Comparison of ENCODE assay signal across 1 cellular context in genomic region chr16:70701998-70702397, GRCh38.
TF ChIP-seq lines count a peak whose summit lies in the region.

No MANE protein-coding gene starts in this region.

TF ChIP-seq in IMR-90, 13 proteins besides CTCF, POLR2A, EP300 and RAD21 (continued from another document):
- TF ChIP-seq ELK1 (IDR thresholded peaks at IDR 0.05; ENCODE audit: borderline replicate concordance, low read depth, low read length) (no peak), MXI1 (IDR thresholded peaks at IDR 0.05; ENCODE audit: borderline replicate concordance, low read depth, low read length) (no peak), NFE2L2 (IDR thresholded peaks at IDR 0.05; ENCODE audit: low read depth, low read length) (no peak), CEBPB (IDR thresholded peaks at IDR 0.05; ENCODE audit: low read depth, low read length) (no peak), CHD1 (IDR thresholded peaks at IDR 0.05; ENCODE audit: low read depth, low read length) (no peak), MAFK (IDR thresholded peaks at IDR 0.05; ENCODE audit: low read depth, low read length) (no peak), RFX5 (IDR thresholded peaks at IDR 0.05; ENCODE audit: low read depth, low read length) (no peak), BHLHE40 (IDR thresholded peaks at IDR 0.05; ENCODE audit: low read depth, low read length) (no peak), USF2 (IDR thresholded peaks at IDR 0.05; ENCODE audit: low read depth, low read length) (no peak)
TF ChIP-seq in IMR-90: peak in this region for 0.
